Comparison of ENCODE assay signal across 15 cellular contexts in the genomic region with DNA sequence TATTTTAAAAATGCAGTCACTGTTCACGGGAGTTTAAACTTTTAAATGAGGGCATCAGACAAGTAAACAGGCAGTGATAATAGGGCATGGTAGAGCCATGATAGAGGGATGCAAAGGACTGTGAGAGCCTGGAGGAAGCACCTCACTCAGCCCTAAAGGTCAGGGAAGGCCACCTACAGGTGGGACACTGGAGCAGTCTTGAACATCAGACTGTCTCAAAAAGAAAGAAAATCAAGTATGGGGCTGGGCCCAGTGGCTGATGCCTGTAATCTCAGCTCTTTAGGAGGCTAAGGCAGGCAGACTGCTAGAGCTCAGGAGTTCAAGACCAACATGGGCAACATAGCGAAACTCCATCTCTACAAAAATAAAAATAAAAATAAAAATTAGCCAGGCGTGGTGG.
"Had no signal": no experiment of that assay in that cellular context is flagged by ENCODE, and none has a peak within 500 bp of the region (broad histone marks: within the 10 kb centered on the region; RNA-seq: fewer than 3 reads in every experiment).

No MANE protein-coding gene starts in this region.

- H3K4me1 ChIP-seq: colonic mucosa had no signal

- H3K4me3 ChIP-seq: colonic mucosa, left lung, ovary, thoracic aorta had no signal

- ATAC-seq: esophagus mucosa, left lung had no signal

- DNase-seq: activated CD4-positive, alpha-beta T cell treated with anti-CD3 and anti-CD28 coated beads, Interleukin-2, amount 10 ng/mL, durations not matched to agents 7 days and 5 days; activated CD4-positive, CD25-positive, alpha-beta regulatory T cell; activated naive CD4-positive, alpha-beta T cell; activated naive CD8-positive, alpha-beta T cell treated with anti-CD3 and anti-CD28 coated beads, Interleukin-2, amount 10 ng/mL, durations not matched to agents 7 days and 5 days; activated T-cell treated with anti-CD3 and anti-CD28 coated beads for 4 hours; central memory CD4-positive, alpha-beta T cell; colonic mucosa; kidney; left lung; mammary epithelial cell; naive B cell; ovary; stimulated activated CD4-positive, alpha-beta T cell treated with anti-CD3 and anti-CD28 coated beads, Interleukin-2, amount 100 ng/mL, for 24 hours had no signal

- H3K36me3 ChIP-seq: colonic mucosa, left lung, ovary, thoracic aorta had no signal

- H3K9me3 ChIP-seq: colonic mucosa, left lung, ovary, thoracic aorta had no signal

- H3K27me3 ChIP-seq: colonic mucosa, ovary had no signal

- H3K27ac ChIP-seq: colonic mucosa, left lung, ovary, thoracic aorta had no signal
